Comparison of ENCODE assay signal across 9 cellular contexts in the genomic region with DNA sequence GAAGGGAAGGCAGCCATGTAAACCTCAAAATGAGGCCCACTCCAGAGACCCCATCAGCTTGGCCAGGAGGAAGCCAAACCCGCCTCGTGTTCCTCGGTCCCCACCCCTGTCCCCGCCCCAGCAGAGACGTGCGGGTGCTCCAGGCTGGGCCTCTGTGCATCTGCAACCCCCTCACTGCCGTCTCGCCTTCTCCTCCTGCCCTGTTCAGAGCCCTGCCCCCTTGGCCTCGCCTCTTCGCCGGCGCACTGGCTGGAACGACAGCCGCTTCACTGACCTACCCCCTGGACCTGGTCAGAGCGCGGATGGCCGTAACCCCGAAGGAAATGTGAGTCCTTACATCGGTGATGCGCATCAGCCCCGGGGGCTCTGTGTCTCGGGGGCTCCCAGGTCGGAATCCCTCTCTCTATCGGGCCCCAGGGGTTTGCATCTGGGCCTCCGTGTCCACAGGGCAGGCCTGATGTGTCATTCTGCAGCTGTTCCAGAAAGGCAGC. TPM values are rescaled to one million over a fixed set of nuclear protein-coding genes. Genes with fewer than 3 reads are reported as not detected.
DNase-seq lines count a peak whose midpoint lies in the region; ATAC-seq and TF ChIP-seq lines count a peak whose summit lies in the region.
"Had no signal": no experiment of that assay in that cellular context is flagged by ENCODE, and none has a peak within 500 bp of the region (broad histone marks: within the 10 kb centered on the region; RNA-seq: fewer than 3 reads in every experiment).

No MANE protein-coding gene starts in this region.

- TF ChIP-seq EP300 in stomach (IDR thresholded peaks at IDR 0.05) = no peak

- H3K4me3 ChIP-seq in HUES48 (ENCODE audit: low read depth, low read length) (peak overlapping the region; percentile 69), stomach (peak overlapping the region; percentile 35 to 45 (median 38))

- H3K27ac ChIP-seq in HUES48 (ENCODE audit: low read depth, low read length) (peak overlapping the region; percentile 72), stomach (peak overlapping the region in 3 of 5 donors; percentile 11 to 51 (median 46))

- 35 to 52% (median 42%) methylated on average over 22 to 25 of the region's 25 CpGs for WGBS in stomach, 5 donors

- H3K4me1 ChIP-seq in HUES48 (ENCODE audit: control insufficient read depth, insufficient read depth, low read length) (peaks cover 18% of the 10 kb centered on the region), stomach (peaks cover 15 to 37% (median 25%) of the 10 kb centered on the region in 4 donors)

- H3K9me3 ChIP-seq in HUES48 (ENCODE audit: control insufficient read depth, insufficient read depth, low read length) (no peaks in the 10 kb centered on the region), stomach (no peaks in the 10 kb centered on the region)

- no peaks in the 10 kb centered on the region for H3K36me3 ChIP-seq in HUES48 (ENCODE audit: control insufficient read depth, insufficient read depth, low read length)
- peaks cover 0 to 28% (median 20%) of the 10 kb centered on the region in 4 donors for H3K36me3 ChIP-seq in stomach

- no peak overlapping the region for H3K9ac ChIP-seq in HUES48 (ENCODE audit: low read depth, low read length)

- TF ChIP-seq CTCF in stomach (IDR thresholded peaks at IDR 0.05) = no peak

- no peak for TF ChIP-seq POLR2A in stomach (IDR thresholded peaks at IDR 0.05)

- no peak for ATAC-seq in GM19351 (IDR thresholded peaks at IDR 0.05; ENCODE audit: unreplicated experiment)

- intact Hi-C loops in stomach (cut with DNase I; ENCODE audit: low total_unique reads) (no loop called here), posterior cingulate gyrus (cut with DNase I) (no loop called here)

- H3K27me3 ChIP-seq in HUES48 (ENCODE audit: control insufficient read depth, insufficient read depth, low read length) (0 out of 2 replicates have a peak, but pooled peaks cover 2% of the 10 kb centered on the region), stomach (peaks cover 0 to 11% (median 0%) of the 10 kb centered on the region in 3 donors)

- DNase-seq in dermis blood vessel endothelial cell (peak; percentile 9), islet precursor cell (peak; percentile 82), stomach (no peak), NCI-H345 (lab: John Stamatoyannopoulos, UW) (no peak), posterior cingulate gyrus (no peak)
- no peak for DNase-seq in activated naive CD4-positive, alpha-beta T cell treated with anti-CD3 and anti-CD28 coated beads, Interleukin-2, amount 50 U/mL, for 16 hours
- DNase-seq: activated CD4-positive, CD25-positive, alpha-beta regulatory T cell treated with anti-CD3 and anti-CD28 coated beads, Interleukin-2, amount 50 U/mL, for 72 hours had no signal

RNA-seq across cellular contexts. Expression of a gene that starts 32.2 kb away (rescaled TPM):
- 18.7 and 26.5 TPM in 2 replicates for total RNA-seq in dermis blood vessel endothelial cell
- 10 to 100 TPM in 4 of 5 donors, 1 to 10 TPM in 1; 6.4 to 59.5 (median 15.9) TPM for total RNA-seq in stomach
- polyA plus RNA-seq in stomach = 10 to 100 TPM; 11.2 to 30.0 (median 11.8) TPM

RNA-seq across cellular contexts. Expression of a gene that starts 42.3 kb away (rescaled TPM):
- 4.4 and 4.5 TPM in 2 replicates for total RNA-seq in dermis blood vessel endothelial cell
- total RNA-seq in stomach = 10 to 100 TPM in 1 of 5 donors, 1 to 10 TPM in 4; 5.1 to 54.8 (median 6.7) TPM
- 1 to 10 TPM; 3.7 to 7.3 (median 6.7) TPM for polyA plus RNA-seq in stomach

Comparison
In these comparisons a context has a peak if more than half of its experiments do, and no peak if none do; other contexts are left out.
1. DNase-seq: peak in dermis blood vessel endothelial cell (single experiment) and islet precursor cell (single experiment); none in stomach (single experiment), NCI-H345 (single experiment), activated naive CD4-positive, alpha-beta T cell treated with anti-CD3 and anti-CD28 coated beads, Interleukin-2, amount 50 U/mL, for 16 hours (single experiment) and posterior cingulate gyrus (0 of 10).